ENCODE assay signal across 1 cellular context in genomic region chr14:24442240-24443052, GRCh38.
TF ChIP-seq lines count a peak whose summit lies in the region.

Gene SDR39U1 (minus strand): TSS chr14:24442776. CDS start chr14:24442769, 7 bp downstream.

TF ChIP-seq in HEK293, 187 proteins besides CTCF, POLR2A, EP300 and RAD21 (continued from another document and continues in another):
- TF ChIP-seq ATF2 (tag by site-specific recombination; IDR thresholded peaks at IDR 0.05; ENCODE audit: low read depth) (0 out of 2 replicates have a peak, but pooled peaks have one; percentile 41), INSM2 (tag by site-specific recombination; IDR thresholded peaks at IDR 0.05) (peak; percentile 63), ZNF596 (tag by site-specific recombination; IDR thresholded peaks at IDR 0.05) (0 out of 2 replicates have a peak, but pooled peaks have one; percentile 3), ZBTB11 (tag by site-specific recombination; conservative IDR thresholded peaks at IDR 0.05; ENCODE audit: low read depth) (peak; percentile 98), ZBTB17 (tag by site-specific recombination; IDR thresholded peaks at IDR 0.05) (peak; percentile 94), KLF16 (tag by site-specific recombination; IDR thresholded peaks at IDR 0.05) (peak; percentile 38; the same call in 1 of the 2 replicates), KLF9 (tag by site-specific recombination; IDR thresholded peaks at IDR 0.05; ENCODE audit: low read depth) (0 out of 2 replicates have a peak, but pooled peaks have one; percentile 25), GLI4 (tag by site-specific recombination; IDR thresholded peaks at IDR 0.05) (no peak), ZNF792 (tag by site-specific recombination; IDR thresholded peaks at IDR 0.05) (no peak), ZNF521 (tag by site-specific recombination; IDR thresholded peaks at IDR 0.05) (no peak), ZBTB48 (tag by site-specific recombination; IDR thresholded peaks at IDR 0.05) (peak; percentile 49; the same call in 1 of the 2 replicates), ZNF426 (tag by site-specific recombination; IDR thresholded peaks at IDR 0.05) (no peak), ZNF558 (tag by site-specific recombination; IDR thresholded peaks at IDR 0.05) (no peak), IKZF3 (tag by site-specific recombination; IDR thresholded peaks at IDR 0.05) (peak; percentile 95), ZBTB7A (tag by site-specific recombination; IDR thresholded peaks at IDR 0.05; ENCODE audit: low read depth) (peak; percentile 51; the same call in 1 of the 2 replicates), ZBTB44 (tag by site-specific recombination; IDR thresholded peaks at IDR 0.05) (no peak), ZNF16 (tag by site-specific recombination; IDR thresholded peaks at IDR 0.05; ENCODE audit: low read depth) (no peak), ZNF266 (tag by site-specific recombination; IDR thresholded peaks at IDR 0.05; ENCODE audit: low read depth) (no peak), ZNF514 (tag by site-specific recombination; IDR thresholded peaks at IDR 0.05) (no peak), ZNF24 (tag by site-specific recombination; IDR thresholded peaks at IDR 0.05) (peak; percentile 85), ZNF488 (tag by site-specific recombination; IDR thresholded peaks at IDR 0.05) (no peak), ZNF155 (tag by site-specific recombination; IDR thresholded peaks at IDR 0.05) (no peak), ZXDB (tag by site-specific recombination; IDR thresholded peaks at IDR 0.05) (peak; percentile 91), ZFP3 (tag by site-specific recombination; IDR thresholded peaks at IDR 0.05; ENCODE audit: low read depth) (no peak), ZBTB21 (tag by site-specific recombination; IDR thresholded peaks at IDR 0.05) (peak; percentile 83), PATZ1 (tag by site-specific recombination; IDR thresholded peaks at IDR 0.05) (peak; percentile 88), ZNF645 (tag by site-specific recombination; IDR thresholded peaks at IDR 0.05) (no peak), ZNF843 (tag by site-specific recombination; IDR thresholded peaks at IDR 0.05) (no peak), ZSCAN23 (tag by site-specific recombination; IDR thresholded peaks at IDR 0.05) (0 out of 2 replicates have a peak, but pooled peaks have one; percentile 58), PRDM2 (tag by site-specific recombination; IDR thresholded peaks at IDR 0.05; ENCODE audit: borderline replicate concordance) (no peak), ZBTB20 (tag by site-specific recombination; IDR thresholded peaks at IDR 0.05) (peak; percentile 96), ZSCAN16 (tag by site-specific recombination; IDR thresholded peaks at IDR 0.05) (no peak), ZBTB8A (tag by site-specific recombination; IDR thresholded peaks at IDR 0.05) (peak; percentile 88), YY2 (tag by site-specific recombination; IDR thresholded peaks at IDR 0.05) (no peak), ZNF37A (tag by site-specific recombination; IDR thresholded peaks at IDR 0.05) (no peak), WT1 (tag by site-specific recombination; IDR thresholded peaks at IDR 0.05) (peak; percentile 29; the same call in 1 of the 2 replicates), ZNF366 (tag by site-specific recombination; conservative IDR thresholded peaks at IDR 0.05) (no peak; the same call in 1 of the 2 replicates), ZNF707 (tag by site-specific recombination; IDR thresholded peaks at IDR 0.05) (no peak), ZNF48 (tag by site-specific recombination; IDR thresholded peaks at IDR 0.05) (no peak)
